In the genomic region with DNA sequence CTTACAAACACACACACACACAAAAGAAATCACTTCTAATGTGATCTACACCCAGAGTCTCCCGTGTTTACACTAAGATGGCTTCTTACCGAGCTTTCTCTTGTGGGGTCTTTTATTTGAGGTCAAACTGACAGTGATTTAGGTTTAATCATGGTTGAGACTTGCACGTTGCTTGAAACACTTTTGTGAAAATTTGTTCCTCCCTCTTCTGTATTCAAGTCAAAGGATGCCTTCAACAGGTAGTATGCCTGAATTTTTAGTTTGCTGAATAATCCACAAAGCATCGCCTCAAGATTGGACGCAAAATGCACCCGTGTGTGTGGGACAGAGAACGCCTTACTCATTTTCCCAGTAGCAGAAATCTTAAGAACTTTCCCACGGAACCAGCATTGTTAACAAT, we compare ENCODE assay signal across 22 cellular contexts. TPM values are rescaled to one million over a fixed set of nuclear protein-coding genes. Genes with fewer than 3 reads are reported as not detected.
A peak's percentile ranks its signal among the peaks of the same experiment; 100 is the strongest.
DNase-seq lines count a peak whose midpoint lies in the region; ATAC-seq and TF ChIP-seq lines count a peak whose summit lies in the region.
"Had no signal": no experiment of that assay in that cellular context is flagged by ENCODE, and none has a peak within 500 bp of the region (broad histone marks: within the 10 kb centered on the region; RNA-seq: fewer than 3 reads in every experiment).

No MANE protein-coding gene starts in this region.

- H3K4me3 Mint-ChIP-seq in CD14-positive monocyte: no peak overlapping the region
- no peak overlapping the region for H3K4me3 Mint-ChIP-seq in dendritic cell treated with granulocyte-macrophage colony-stimulating factor and Interleukin-4, amounts not matched to agents 40 ng/mL and 50 ng/mL, for 4 days
- H3K4me3 Mint-ChIP-seq in activated T-cell treated with anti-CD3 and anti-CD28 coated beads, Interleukin-2, amount 50 U/mL, for 4 hours: no peak overlapping the region
- H3K4me3 Mint-ChIP-seq in CD8-positive, alpha-beta T cell: no peak overlapping the region
- H3K4me3 Mint-ChIP-seq: CD4-positive, CD25-positive, alpha-beta regulatory T cell; T-cell had no signal

- POLR2A ChIA-PET in CD8-positive, alpha-beta T cell (lab: Charles Lee): no interaction called here

- no peaks in the 10 kb centered on the region for H3K36me3 Mint-ChIP-seq in CD14-positive monocyte
- peaks cover 18% of the 10 kb centered on the region for H3K36me3 Mint-ChIP-seq in dendritic cell treated with granulocyte-macrophage colony-stimulating factor and Interleukin-4, amounts not matched to agents 40 ng/mL and 50 ng/mL, for 4 days (ENCODE audit: low read depth)
- H3K36me3 Mint-ChIP-seq in activated T-cell treated with anti-CD3 and anti-CD28 coated beads, Interleukin-2, amount 50 U/mL, for 4 hours (ENCODE audit: insufficient read depth): no peaks in the 10 kb centered on the region
- H3K36me3 Mint-ChIP-seq in CD8-positive, alpha-beta T cell: no peaks in the 10 kb centered on the region
- H3K36me3 Mint-ChIP-seq: CD4-positive, CD25-positive, alpha-beta regulatory T cell; T-cell had no signal

- H2AFZ ChIP-seq in OCI-LY1 (ENCODE audit: low read length): peak overlapping the region; percentile 65

- H3K9ac ChIP-seq in OCI-LY1 (ENCODE audit: low read length): no peak overlapping the region

- peaks cover 34% of the 10 kb centered on the region for H3K4me1 ChIP-seq in OCI-LY1 (ENCODE audit: insufficient read depth, low read length, severe bottlenecking)
- H3K4me1 ChIP-seq in spleen: peaks cover 0 to 84% (median 19%) of the 10 kb centered on the region in 6 donors
- peaks cover 4% of the 10 kb centered on the region for H3K4me1 ChIP-seq in CD8-positive, alpha-beta T cell (ENCODE audit: insufficient read depth, low read length)

- H3K9me2 ChIP-seq in OCI-LY1 (ENCODE audit: low read depth, low read length): no peaks in the 10 kb centered on the region

- WGBS in spleen, 5 donors: 81 to 96% (median 86%) methylated on average over 8 of the region's 8 CpGs

- H3K4me1 Mint-ChIP-seq in CD14-positive monocyte: peaks cover 63% of the 10 kb centered on the region
- peaks cover 68% of the 10 kb centered on the region for H3K4me1 Mint-ChIP-seq in dendritic cell treated with granulocyte-macrophage colony-stimulating factor and Interleukin-4, amounts not matched to agents 40 ng/mL and 50 ng/mL, for 4 days (ENCODE audit: low read depth)
- H3K4me1 Mint-ChIP-seq in activated T-cell treated with anti-CD3 and anti-CD28 coated beads, Interleukin-2, amount 50 U/mL, for 4 hours (ENCODE audit: low read depth): peaks cover 11% of the 10 kb centered on the region
- H3K4me1 Mint-ChIP-seq in CD8-positive, alpha-beta T cell (ENCODE audit: low read depth): peaks cover 8% of the 10 kb centered on the region

- peak overlapping the region; percentile 25; the same call in 1 of the 2 replicates for H3K4me2 ChIP-seq in OCI-LY1 (ENCODE audit: low read length)

- no peaks in the 10 kb centered on the region for H3K79me2 ChIP-seq in OCI-LY1 (ENCODE audit: insufficient read depth, low read length)

- no peaks in the 10 kb centered on the region for H3F3A ChIP-seq in OCI-LY1 (ENCODE audit: insufficient read depth, low read length)

- TF ChIP-seq CTCF in CD14-positive monocyte (IDR thresholded peaks at IDR 0.05) (no peak), OCI-LY1 (IDR thresholded peaks at IDR 0.05; ENCODE audit: low read length) (no peak), spleen (IDR thresholded peaks at IDR 0.05 in 8 of 11, conservative IDR thresholded peaks at IDR 0.05 in 3 of 11) (no peak)
- no peak for TF ChIP-seq CTCF in CD8-positive, alpha-beta T cell (IDR thresholded peaks at IDR 0.05)

- H3K9me3 ChIP-seq in OCI-LY1 (ENCODE audit: low read length): no peaks in the 10 kb centered on the region
- no peaks in the 10 kb centered on the region for H3K9me3 ChIP-seq in spleen
- H3K9me3 ChIP-seq in CD8-positive, alpha-beta T cell (ENCODE audit: low read length): no peaks in the 10 kb centered on the region

- H3K27ac Mint-ChIP-seq in CD14-positive monocyte: peak overlapping the region; percentile 45 to 98 (median 96)
- H3K27ac Mint-ChIP-seq in dendritic cell treated with granulocyte-macrophage colony-stimulating factor and Interleukin-4, amounts not matched to agents 40 ng/mL and 50 ng/mL, for 4 days: peak overlapping the region; percentile 96
- no peak overlapping the region for H3K27ac Mint-ChIP-seq in CD8-positive, alpha-beta T cell
- H3K27ac Mint-ChIP-seq: CD4-positive, CD25-positive, alpha-beta regulatory T cell; T-cell had no signal

- DNase-seq in CD14-positive monocyte (ENCODE audit: low spot score) (no peak), spleen (no peak), ureter (ENCODE audit: low spot score) (no peak), NCI-H146 (lab: John Stamatoyannopoulos, UW) (no peak)
- no peak for DNase-seq in activated T-cell treated with anti-CD3 and anti-CD28 coated beads, Interleukin-2, amount 50 U/mL, for 4 hours
- no peak for DNase-seq in CD8-positive, alpha-beta T cell
- DNase-seq: AML-193; CD4-positive, CD25-positive, alpha-beta regulatory T cell; COR-L47; DMS79; GOT3; HCEC 1CT; Kasumi-1; NCI-H1417; NCI-H187 treated with DMSO at 0.1 percent for 48 hours; NCI-H2107; SIG-M5; T-cell had no signal

- H3K27me3 ChIP-seq in OCI-LY1 (ENCODE audit: insufficient read depth, low read length): no peaks in the 10 kb centered on the region
- peaks cover 0 to 21% (median 0%) of the 10 kb centered on the region in 7 donors for H3K27me3 ChIP-seq in spleen (replicated peaks in 1 of 7)
- no peaks in the 10 kb centered on the region for H3K27me3 ChIP-seq in CD8-positive, alpha-beta T cell (ENCODE audit: insufficient read depth, low read length)

- peaks cover 0 to 2% (median 0%) of the 10 kb centered on the region in 7 donors for H3K9me3 Mint-ChIP-seq in CD14-positive monocyte
- no peaks in the 10 kb centered on the region for H3K9me3 Mint-ChIP-seq in dendritic cell treated with granulocyte-macrophage colony-stimulating factor and Interleukin-4, amounts not matched to agents 40 ng/mL and 50 ng/mL, for 4 days
- no peaks in the 10 kb centered on the region for H3K9me3 Mint-ChIP-seq in activated T-cell treated with anti-CD3 and anti-CD28 coated beads, Interleukin-2, amount 50 U/mL, for 4 hours
- H3K9me3 Mint-ChIP-seq in CD8-positive, alpha-beta T cell: no peaks in the 10 kb centered on the region
- H3K9me3 Mint-ChIP-seq: T-cell had no signal

- no peaks in the 10 kb centered on the region for H3K36me3 ChIP-seq in OCI-LY1 (ENCODE audit: insufficient read depth, low read length)
- H3K36me3 ChIP-seq in spleen: no peaks in the 10 kb centered on the region
- no peaks in the 10 kb centered on the region for H3K36me3 ChIP-seq in CD8-positive, alpha-beta T cell (ENCODE audit: insufficient read depth, low read length)

- no peaks in the 10 kb centered on the region for H4K20me1 ChIP-seq in OCI-LY1 (ENCODE audit: insufficient read depth, low read length)

- TF ChIP-seq POLR2A in spleen (IDR thresholded peaks at IDR 0.05): no peak

- H3K27ac ChIP-seq in OCI-LY1 (ENCODE audit: low read depth, low read length, poor library complexity, severe bottlenecking): peak overlapping the region; percentile 85
- H3K27ac ChIP-seq in spleen: peak overlapping the region in 5 of 8 donors; percentile 53 to 80 (median 71)
- H3K27ac ChIP-seq in CD8-positive, alpha-beta T cell (ENCODE audit: low read depth, low read length): no peak overlapping the region

- H3K27me3 Mint-ChIP-seq in CD14-positive monocyte (ENCODE audit: low read depth in 3 of 3): no peaks in the 10 kb centered on the region
- H3K27me3 Mint-ChIP-seq in dendritic cell treated with granulocyte-macrophage colony-stimulating factor and Interleukin-4, amounts not matched to agents 40 ng/mL and 50 ng/mL, for 4 days: no peaks in the 10 kb centered on the region
- peaks cover 32% of the 10 kb centered on the region for H3K27me3 Mint-ChIP-seq in activated T-cell treated with anti-CD3 and anti-CD28 coated beads, Interleukin-2, amount 50 U/mL, for 4 hours (ENCODE audit: low read depth)
- H3K27me3 Mint-ChIP-seq in CD8-positive, alpha-beta T cell (ENCODE audit: low read depth): peaks cover 23% of the 10 kb centered on the region

- H3K4me3 ChIP-seq in OCI-LY1 (ENCODE audit: low read depth, low read length, poor library complexity, severe bottlenecking) (no peak overlapping the region), spleen (no peak overlapping the region)
- H3K4me3 ChIP-seq in CD8-positive, alpha-beta T cell (ENCODE audit: low read depth, low read length): no peak overlapping the region

- CTCF ChIA-PET in CD8-positive, alpha-beta T cell (lab: Charles Lee): interaction anchor here (1.2 kb wide), 1 partner anchor 100 kb away, joined by 3 read pairs; no protein-coding TSS in a partner anchor

- intact Hi-C loops in CD14-positive monocyte (cut with micrococcal nuclease): loop anchor here (5.0 to 10.0 kb wide), 2 partner anchors 66 to 68 kb away; no protein-coding TSS in a partner anchor
- intact Hi-C loops in dendritic cell treated with granulocyte-macrophage colony-stimulating factor and Interleukin-4, amounts not matched to agents 40 ng/mL and 50 ng/mL, for 4 days (cut with micrococcal nuclease): loop anchor here (10.0 kb wide), 1 partner anchor 616 kb away; no protein-coding TSS in a partner anchor
- intact Hi-C loops in spleen (cut with DNase I; ENCODE audit: low total_unique reads): no loop called here
- intact Hi-C loops in CD8-positive, alpha-beta T cell (cut with DNase I, micrococcal nuclease): loop anchor here (5.0 to 10.0 kb wide), 4 partner anchors 323 to 1284 kb away; partner anchors contain the start of genes TSHZ1 (in 1 of the 2) and ZNF236 (in 1 of the 2)

- no peak for ATAC-seq in activated T-cell treated with anti-CD3 and anti-CD28 coated beads, Interleukin-2, amount 50 U/mL, for 4 hours
- no peak for ATAC-seq in CD8-positive, alpha-beta T cell
- ATAC-seq: Panc1, SK-N-SH treated with all-trans-retinoic acid at 6 μM for 48 hours, T-cell had no signal

RNA-seq across cellular contexts. Expression of gene ZNF516, which starts 4.0 kb away (rescaled TPM):
- 1 to 10 TPM; 5.0 to 8.6 TPM for polyA plus RNA-seq in CD14-positive monocyte
- 10 to 100 TPM; 20.8 to 58.4 (median 41.1) TPM for total RNA-seq in spleen
- polyA plus RNA-seq in spleen: 1 to 10 TPM; 4.5 to 8.7 (median 4.9) TPM
- total RNA-seq in ureter: 75.6 TPM
- total RNA-seq in activated T-cell treated with anti-CD3 and anti-CD28 coated beads, Interleukin-2, amount 50 U/mL, for 4 hours: 1 to 10 TPM; 3.0 to 4.3 (median 4.0) TPM
- 10 to 100 TPM; 19.5 to 19.6 TPM for total RNA-seq in CD8-positive, alpha-beta T cell
